ENCODE assay signal across 18 cellular contexts in the genomic region with DNA sequence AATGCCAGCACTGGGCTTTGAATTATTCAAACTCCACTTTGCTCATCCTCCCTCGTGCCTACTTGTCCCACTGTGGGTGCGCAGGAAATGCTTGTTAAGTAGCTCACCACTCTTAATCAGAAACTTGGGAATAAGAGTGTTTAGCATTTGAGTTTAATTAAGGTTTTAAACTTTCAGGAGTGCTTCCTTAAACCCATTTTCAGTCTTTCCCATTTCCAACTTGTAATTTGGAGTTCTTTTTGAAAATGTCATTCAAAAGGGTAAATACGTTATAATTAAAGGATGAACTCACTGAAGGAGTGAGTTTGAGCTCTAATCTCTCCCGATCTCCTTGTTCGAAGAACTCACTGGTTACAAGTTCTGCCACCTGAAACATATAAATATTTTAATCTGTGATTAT.
A peak's percentile ranks its signal among the peaks of the same experiment; 100 is the strongest.
DNase-seq lines count a peak whose midpoint lies in the region; ATAC-seq and TF ChIP-seq lines count a peak whose summit lies in the region.
"Had no signal": no experiment of that assay in that cellular context is flagged by ENCODE, and none has a peak within 500 bp of the region (broad histone marks: within the 10 kb centered on the region; RNA-seq: fewer than 3 reads in every experiment).

No MANE protein-coding gene starts in this region.

- no peaks in the 10 kb centered on the region for H3K36me3 ChIP-seq in OCI-LY3 (replicated peaks; ENCODE audit: low read depth, low read length)
- H3K36me3 ChIP-seq in neuronal stem cell (replicated peaks in 1 of 2; ENCODE audit: control insufficient read depth in 2 of 2, insufficient read depth in 2 of 2, low read length in 2 of 2): no peaks in the 10 kb centered on the region
- H3K36me3 ChIP-seq in body of pancreas (replicated peaks in 1 of 2; ENCODE audit: insufficient read depth in 1 of 2, low read depth in 2 of 2): no peaks in the 10 kb centered on the region
- H3K36me3 ChIP-seq: BLaER1 treated with 17β-estradiol and CSF1 and Interleukin-3, amounts not matched to agents 10 nM and 100 nM had no signal

- no peaks in the 10 kb centered on the region for H3K79me2 ChIP-seq in OCI-LY3 (ENCODE audit: low read length)

- no CpG with 5 or more reads among the region's 5 CpGs for WGBS in neuronal stem cell (ENCODE audit: extremely low coverage in 2 of 2, insufficient read length in 2 of 2, insufficient replicate concordance in 1 of 2), 2 donors
- WGBS in body of pancreas, 2 donors: 81 to 95% methylated on average over 5 of the region's 5 CpGs

- H3K4ac ChIP-seq in neuronal stem cell (ENCODE audit: low read length): no peak overlapping the region

- no peak overlapping the region for H3K23ac ChIP-seq in neuronal stem cell (ENCODE audit: low read depth, low read length, poor library complexity)

- H3K27me3 ChIP-seq in OCI-LY3 (ENCODE audit: low read depth, low read length): no peaks in the 10 kb centered on the region
- no peaks in the 10 kb centered on the region for H3K27me3 ChIP-seq in neuronal stem cell (ENCODE audit: control insufficient read depth in 3 of 3, insufficient read depth in 3 of 3, low read depth in 1 of 3, low read length in 3 of 3)
- H3K27me3 ChIP-seq in body of pancreas: no peaks in the 10 kb centered on the region
- H3K27me3 ChIP-seq: BLaER1 treated with 17β-estradiol and CSF1 and Interleukin-3, amounts not matched to agents 10 nM and 100 nM had no signal

- no peaks in the 10 kb centered on the region for H4K20me1 ChIP-seq in OCI-LY3 (ENCODE audit: insufficient read depth, low read length)
- H4K20me1 ChIP-seq: BLaER1 treated with 17β-estradiol and CSF1 and Interleukin-3, amounts not matched to agents 10 nM and 100 nM had no signal

- H3K9me3 ChIP-seq in OCI-LY3 (ENCODE audit: insufficient read depth, low read length) (no peaks in the 10 kb centered on the region), neuronal stem cell (replicated peaks in 1 of 2; ENCODE audit: control insufficient read depth in 2 of 2, insufficient read depth in 1 of 2, low read depth in 1 of 2, low read length in 2 of 2) (peaks cover 0 to under 1% of the 10 kb centered on the region in 2 donors), body of pancreas (no peaks in the 10 kb centered on the region)
- H3K9me3 ChIP-seq: BLaER1 treated with 17β-estradiol and CSF1 and Interleukin-3, amounts not matched to agents 10 nM and 100 nM; Caco-2 had no signal

- no peak overlapping the region for H3K4me2 ChIP-seq in OCI-LY3 (ENCODE audit: low read length)
- no peak overlapping the region for H3K4me2 ChIP-seq in neuronal stem cell (ENCODE audit: insufficient read depth, low read length, poor library complexity, severe bottlenecking)
- H3K4me2 ChIP-seq: BLaER1 treated with 17β-estradiol and CSF1 and Interleukin-3, amounts not matched to agents 10 nM and 100 nM had no signal

- H3K9ac ChIP-seq in OCI-LY3 (ENCODE audit: low read length) (no peak overlapping the region), neuronal stem cell (ENCODE audit: low read depth, low read length, poor library complexity) (no peak overlapping the region)
- H3K9ac ChIP-seq: BLaER1 treated with 17β-estradiol and CSF1 and Interleukin-3, amounts not matched to agents 10 nM and 100 nM had no signal

- no peak for TF ChIP-seq POLR2A in body of pancreas (IDR thresholded peaks at IDR 0.05)

- H2AK5ac ChIP-seq in neuronal stem cell (ENCODE audit: low read depth, low read length): no peak overlapping the region

- no peak overlapping the region for H2BK120ac ChIP-seq in neuronal stem cell (ENCODE audit: low read depth, low read length)

- in situ Hi-C loops in G401 (cut with HindIII; ENCODE audit: low sequenced_read_pairs): no loop called here

- no peak overlapping the region for H2BK15ac ChIP-seq in neuronal stem cell (ENCODE audit: low read length)

- peaks cover 43% of the 10 kb centered on the region for H3K4me1 ChIP-seq in OCI-LY3 (ENCODE audit: low read length)
- peaks cover 2 to 28% of the 10 kb centered on the region in 2 donors for H3K4me1 ChIP-seq in neuronal stem cell (ENCODE audit: control insufficient read depth in 2 of 2, insufficient read depth in 1 of 2, low read depth in 1 of 2, low read length in 2 of 2)
- no peaks in the 10 kb centered on the region for H3K4me1 ChIP-seq in body of pancreas
- H3K4me1 ChIP-seq: BLaER1 treated with 17β-estradiol and CSF1 and Interleukin-3, amounts not matched to agents 10 nM and 100 nM; Caco-2 had no signal

- H3K79me1 ChIP-seq in neuronal stem cell (ENCODE audit: low read depth, low read length): no peaks in the 10 kb centered on the region

- intact Hi-C loops in body of pancreas (cut with DNase I): no loop called here

- POLR2A ChIA-PET in HEK293T (lab: Yijun Ruan, JAX): no interaction called here

- H4K8ac ChIP-seq in neuronal stem cell (ENCODE audit: low read depth, low read length): no peak overlapping the region

- H2AFZ ChIP-seq in OCI-LY3 (ENCODE audit: low read depth, low read length) (peak overlapping the region; percentile 24; the same call in 1 of the 2 replicates), neuronal stem cell (ENCODE audit: low read length) (peak overlapping the region; percentile 37)

- no peak overlapping the region for H2BK5ac ChIP-seq in neuronal stem cell (ENCODE audit: low read length)

- H3K27ac ChIP-seq in OCI-LY3 (ENCODE audit: low read length) (no peak overlapping the region), neuronal stem cell (replicated peaks; ENCODE audit: low read length) (no peak overlapping the region), body of pancreas (no peak overlapping the region)
- H3K27ac ChIP-seq: BLaER1 treated with 17β-estradiol and CSF1 and Interleukin-3, amounts not matched to agents 10 nM and 100 nM; C4-2B had no signal

- no peak overlapping the region for H3K14ac ChIP-seq in neuronal stem cell (ENCODE audit: low read length)

- H2BK12ac ChIP-seq in neuronal stem cell (ENCODE audit: low read length): no peak overlapping the region

- H3K18ac ChIP-seq in neuronal stem cell (ENCODE audit: low read length): no peak overlapping the region

- DNase-seq in G401 (ENCODE audit: low spot score) (peak; percentile 59), cerebellar cortex (ENCODE audit: low spot score) (peak; percentile 83), neuronal stem cell (ENCODE audit: low spot score) (no peak), GDM1 (lab: John Stamatoyannopoulos, UW) (no peak), HEK293T (ENCODE audit: extremely low spot score) (no peak), body of pancreas (no peak), GM19238 (ENCODE audit: insufficient read length, low spot score) (no peak)
- DNase-seq: 8988T; AML-193; Caco-2; Calu3; CD4-positive, alpha-beta T cell; CD8-positive, alpha-beta T cell; DMS79 treated with DMSO at 0.1 percent for 48 hours had no signal

- no peak for ATAC-seq in body of pancreas
- ATAC-seq: CD8-positive, alpha-beta T cell; GM12878 had no signal

- H4K91ac ChIP-seq in neuronal stem cell (ENCODE audit: low read depth, low read length, poor library complexity): no peak overlapping the region

- no peak overlapping the region for H3K4me3 ChIP-seq in OCI-LY3 (ENCODE audit: low read length)
- H3K4me3 ChIP-seq in neuronal stem cell (ENCODE audit: low read length in 2 of 2): no peak overlapping the region
- H3K4me3 ChIP-seq in body of pancreas: no peak overlapping the region
- H3K4me3 ChIP-seq: BLaER1 treated with 17β-estradiol and CSF1 and Interleukin-3, amounts not matched to agents 10 nM and 100 nM; GM12878 had no signal

- TF ChIP-seq CTCF in OCI-LY3 (IDR thresholded peaks at IDR 0.05; ENCODE audit: low read depth, low read length) (no peak), body of pancreas (IDR thresholded peaks at IDR 0.05) (no peak)

- CTCF ChIA-PET in HEK293T (lab: Yijun Ruan, JAX): no interaction called here

TF ChIP-seq in HEK293T, 16 proteins besides CTCF, POLR2A, EP300 and RAD21:
- no peak for TF ChIP-seq L3MBTL2 (conservative IDR thresholded peaks at IDR 0.05)
- no peak for TF ChIP-seq SP1 (IDR thresholded peaks at IDR 0.05)
- TF ChIP-seq FOXA1 (IDR thresholded peaks at IDR 0.05): no peak
- TF ChIP-seq CTBP1 (IDR thresholded peaks at IDR 0.05; ENCODE audit: borderline replicate concordance): no peak
- no peak for TF ChIP-seq ZNF384 (IDR thresholded peaks at IDR 0.05)
- TF ChIP-seq LEF1 (IDR thresholded peaks at IDR 0.05; ENCODE audit: borderline replicate concordance): no peak
- TF ChIP-seq TARDBP (IDR thresholded peaks at IDR 0.05): no peak
- TF ChIP-seq BHLHE40 (IDR thresholded peaks at IDR 0.05; ENCODE audit: borderline replicate concordance): no peak
- no peak for TF ChIP-seq SUZ12 (IDR thresholded peaks at IDR 0.05)
- TF ChIP-seq, protein P1, sequence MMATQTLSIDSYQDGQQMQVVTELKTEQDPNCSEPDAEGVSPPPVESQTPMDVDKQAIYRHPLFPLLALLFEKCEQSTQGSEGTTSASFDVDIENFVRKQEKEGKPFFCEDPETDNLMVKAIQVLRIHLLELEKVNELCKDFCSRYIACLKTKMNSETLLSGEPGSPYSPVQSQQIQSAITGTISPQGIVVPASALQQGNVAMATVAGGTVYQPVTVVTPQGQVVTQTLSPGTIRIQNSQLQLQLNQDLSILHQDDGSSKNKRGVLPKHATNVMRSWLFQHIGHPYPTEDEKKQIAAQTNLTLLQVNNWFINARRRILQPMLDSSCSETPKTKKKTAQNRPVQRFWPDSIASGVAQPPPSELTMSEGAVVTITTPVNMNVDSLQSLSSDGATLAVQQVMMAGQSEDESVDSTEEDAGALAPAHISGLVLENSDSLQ (IDR thresholded peaks at IDR 0.05): no peak
- TF ChIP-seq NFRKB (IDR thresholded peaks at IDR 0.05): no peak
- TF ChIP-seq FOXK2 (IDR thresholded peaks at IDR 0.05): no peak
- TF ChIP-seq HDGF (IDR thresholded peaks at IDR 0.05; ENCODE audit: borderline replicate concordance): no peak

Comparison
In these comparisons a context has a peak if more than half of its experiments do, and no peak if none do; other contexts are left out.
1. DNase-seq: peak in G401 (single experiment) and cerebellar cortex (single experiment); none in neuronal stem cell (single experiment), GDM1 (single experiment), HEK293T (single experiment), body of pancreas (0 of 4) and GM19238 (single experiment).